ENCODE assay signal across 2 cellular contexts in the genomic region with DNA sequence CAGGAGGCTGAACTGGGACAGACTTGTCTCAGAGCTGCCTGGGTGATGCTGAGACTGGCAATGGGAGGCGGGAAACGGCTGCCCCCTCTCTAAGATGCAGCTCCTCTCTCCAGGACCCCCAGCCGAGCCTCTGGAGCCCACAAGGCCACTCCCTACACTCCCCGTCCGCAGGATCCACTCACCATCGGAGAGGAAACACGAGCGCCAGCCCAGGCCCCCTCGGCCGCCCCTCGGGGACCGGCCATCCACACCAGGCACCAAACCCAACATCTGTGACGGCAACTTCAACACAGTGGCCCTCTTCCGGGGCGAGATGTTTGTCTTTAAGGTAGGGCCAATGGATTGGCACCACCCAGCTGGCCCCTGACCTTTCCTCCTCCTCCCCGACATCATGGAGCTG.
TF ChIP-seq lines count a peak whose summit lies in the region.

No MANE protein-coding gene starts in this region.

TF ChIP-seq in A549, 52 proteins besides CTCF, POLR2A, EP300 and RAD21:
- TF ChIP-seq JUNB (IDR thresholded peaks at IDR 0.05), result no peak
- TF ChIP-seq RNF2 (IDR thresholded peaks at IDR 0.05; ENCODE audit: borderline replicate concordance, low read depth), result no peak
- TF ChIP-seq, protein P1, sequence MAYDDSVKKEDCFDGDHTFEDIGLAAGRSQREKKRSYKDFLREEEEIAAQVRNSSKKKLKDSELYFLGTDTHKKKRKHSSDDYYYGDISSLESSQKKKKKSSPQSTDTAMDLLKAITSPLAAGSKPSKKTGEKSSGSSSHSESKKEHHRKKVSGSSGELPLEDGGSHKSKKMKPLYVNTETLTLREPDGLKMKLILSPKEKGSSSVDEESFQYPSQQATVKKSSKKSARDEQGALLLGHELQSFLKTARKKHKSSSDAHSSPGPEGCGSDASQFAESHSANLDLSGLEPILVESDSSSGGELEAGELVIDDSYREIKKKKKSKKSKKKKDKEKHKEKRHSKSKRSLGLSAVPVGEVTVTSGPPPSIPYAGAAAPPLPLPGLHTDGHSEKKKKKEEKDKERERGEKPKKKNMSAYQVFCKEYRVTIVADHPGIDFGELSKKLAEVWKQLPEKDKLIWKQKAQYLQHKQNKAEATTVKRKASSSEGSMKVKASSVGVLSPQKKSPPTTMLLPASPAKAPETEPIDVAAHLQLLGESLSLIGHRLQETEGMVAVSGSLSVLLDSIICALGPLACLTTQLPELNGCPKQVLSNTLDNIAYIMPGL (CRISPR knock-in tag; IDR thresholded peaks at IDR 0.05; ENCODE audit: borderline replicate concordance), result no peak
- TF ChIP-seq MYC (IDR thresholded peaks at IDR 0.05; ENCODE audit: borderline replicate concordance, low read length), result no peak
- TF ChIP-seq, protein P2, sequence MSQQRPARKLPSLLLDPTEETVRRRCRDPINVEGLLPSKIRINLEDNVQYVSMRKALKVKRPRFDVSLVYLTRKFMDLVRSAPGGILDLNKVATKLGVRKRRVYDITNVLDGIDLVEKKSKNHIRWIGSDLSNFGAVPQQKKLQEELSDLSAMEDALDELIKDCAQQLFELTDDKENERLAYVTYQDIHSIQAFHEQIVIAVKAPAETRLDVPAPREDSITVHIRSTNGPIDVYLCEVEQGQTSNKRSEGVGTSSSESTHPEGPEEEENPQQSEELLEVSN (IDR thresholded peaks at IDR 0.05; ENCODE audit: borderline replicate concordance, low read depth), result no peak
- no peak for TF ChIP-seq HOXB5 (CRISPR knock-in tag; IDR thresholded peaks at IDR 0.05)
TF ChIP-seq in A549: peak in this region for 0.

TF ChIP-seq in H1, 55 proteins besides CTCF, POLR2A, EP300 and RAD21:
- TF ChIP-seq PHF8 (conservative IDR thresholded peaks at IDR 0.05; ENCODE audit: low read depth, low read length), result no peak
- TF ChIP-seq, protein P3, sequence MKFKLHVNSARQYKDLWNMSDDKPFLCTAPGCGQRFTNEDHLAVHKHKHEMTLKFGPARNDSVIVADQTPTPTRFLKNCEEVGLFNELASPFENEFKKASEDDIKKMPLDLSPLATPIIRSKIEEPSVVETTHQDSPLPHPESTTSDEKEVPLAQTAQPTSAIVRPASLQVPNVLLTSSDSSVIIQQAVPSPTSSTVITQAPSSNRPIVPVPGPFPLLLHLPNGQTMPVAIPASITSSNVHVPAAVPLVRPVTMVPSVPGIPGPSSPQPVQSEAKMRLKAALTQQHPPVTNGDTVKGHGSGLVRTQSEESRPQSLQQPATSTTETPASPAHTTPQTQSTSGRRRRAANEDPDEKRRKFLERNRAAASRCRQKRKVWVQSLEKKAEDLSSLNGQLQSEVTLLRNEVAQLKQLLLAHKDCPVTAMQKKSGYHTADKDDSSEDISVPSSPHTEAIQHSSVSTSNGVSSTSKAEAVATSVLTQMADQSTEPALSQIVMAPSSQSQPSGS (IDR thresholded peaks at IDR 0.05; ENCODE audit: low read length), result no peak
- TF ChIP-seq CTBP2 (IDR thresholded peaks at IDR 0.05; ENCODE audit: borderline replicate concordance, insufficient read depth, insufficient read length, low read length), result no peak
- no peak for TF ChIP-seq RXRA (IDR thresholded peaks at IDR 0.05; ENCODE audit: insufficient read depth, low read depth, low read length)
- TF ChIP-seq, protein P4, sequence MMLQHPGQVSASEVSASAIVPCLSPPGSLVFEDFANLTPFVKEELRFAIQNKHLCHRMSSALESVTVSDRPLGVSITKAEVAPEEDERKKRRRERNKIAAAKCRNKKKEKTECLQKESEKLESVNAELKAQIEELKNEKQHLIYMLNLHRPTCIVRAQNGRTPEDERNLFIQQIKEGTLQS (IDR thresholded peaks at IDR 0.05; ENCODE audit: insufficient read depth, low read depth, low read length), result no peak
- TF ChIP-seq JUND (IDR thresholded peaks at IDR 0.05; ENCODE audit: low read length), result no peak
- no peak for TF ChIP-seq CEBPB (IDR thresholded peaks at IDR 0.05; ENCODE audit: low read depth, low read length)
- TF ChIP-seq TAF1 (IDR thresholded peaks at IDR 0.05; ENCODE audit: low read depth, low read length), result no peak
- TF ChIP-seq TEAD4 (IDR thresholded peaks at IDR 0.05; ENCODE audit: low read depth, low read length), result no peak
- TF ChIP-seq RFX5 (IDR thresholded peaks at IDR 0.05; ENCODE audit: borderline replicate concordance, low read depth, low read length), result no peak
- no peak for TF ChIP-seq BCL11A (IDR thresholded peaks at IDR 0.05; ENCODE audit: low read depth in 2 of 2, low read length in 2 of 2)
- TF ChIP-seq HDAC2 (IDR thresholded peaks at IDR 0.05; ENCODE audit: borderline replicate concordance in 1 of 2, low read depth in 2 of 2, low read length in 2 of 2), result no peak
- no peak for TF ChIP-seq RBBP5 (IDR thresholded peaks at IDR 0.05; ENCODE audit: borderline replicate concordance, low read depth, low read length)
- no peak for TF ChIP-seq KDM1A (IDR thresholded peaks at IDR 0.05; ENCODE audit: borderline replicate concordance, low read length)
- no peak for TF ChIP-seq SIN3A (conservative IDR thresholded peaks at IDR 0.05 in 1 of 2, IDR thresholded peaks at IDR 0.05 in 1 of 2; ENCODE audit: low read depth in 1 of 2, low read length in 2 of 2)
